In genomic region chr12:110314308-110314707, GRCh38 we compare ENCODE assay signal across 7 cellular contexts. TPM values are rescaled to one million over a fixed set of nuclear protein-coding genes. Genes with fewer than 3 reads are reported as not detected.
DNase-seq lines count a peak whose midpoint lies in the region; ATAC-seq, FAIRE-seq and TF ChIP-seq lines count a peak whose summit lies in the region.

No MANE protein-coding gene starts in this region.

- H3K9me3 ChIP-seq in K562 (replicated peaks; ENCODE audit: control insufficient read depth, insufficient read depth, low read depth, low read length) (no peaks in the 10 kb centered on the region), sigmoid colon (no peaks in the 10 kb centered on the region)

- in situ Hi-C loops in K562 (cut with MboI), result no loop called here

- no peak overlapping the region for H3K4me2 ChIP-seq in K562 (ENCODE audit: insufficient read depth, low read length)

- POLR2A ChIA-PET in K562 (lab: Yijun Ruan, JAX), result no interaction called here

- H3K27ac ChIP-seq in K562 (ENCODE audit: extremely low read depth, low read depth, low read length) (no peak overlapping the region), sigmoid colon (peak overlapping the region in 3 of 4 donors; percentile 25 to 47 (median 43)), caudate nucleus (ENCODE audit: low read depth, low read length) (no peak overlapping the region)

- peaks cover 6% of the 10 kb centered on the region; the same call in 1 of the 2 replicates for H4K20me1 ChIP-seq in K562 (replicated peaks; ENCODE audit: control insufficient read depth, insufficient read depth, low read length)

- BruUV-seq in K562 (replicated peaks; lab: Mats Ljungman, UMichigan), result no TSS peak

- H3K4me3 ChIP-seq in GM12864 (ENCODE audit: low read depth, low read length), result no peak overlapping the region
- no peak overlapping the region for H3K4me3 ChIP-seq in K562
- H3K4me3 ChIP-seq in sigmoid colon, result no peak overlapping the region

- TF ChIP-seq CTCF in GM12864 (IDR thresholded peaks at IDR 0.05; ENCODE audit: low read depth, low read length, missing control alignments), result no peak
- no peak for TF ChIP-seq CTCF in K562 (IDR thresholded peaks at IDR 0.05 in 2 of 3, conservative IDR thresholded peaks at IDR 0.05 in 1 of 3; ENCODE audit: insufficient read depth in 2 of 3, low read depth in 1 of 3, low read length in 3 of 3)
- TF ChIP-seq CTCF in sigmoid colon (IDR thresholded peaks at IDR 0.05), result no peak

- H3K9ac ChIP-seq in K562 (ENCODE audit: insufficient read depth in 1 of 2, low read depth in 2 of 2, low read length in 2 of 2), result no peak overlapping the region

- H3K27me3 ChIP-seq in K562 (ENCODE audit: control insufficient read depth in 2 of 2, insufficient read depth in 2 of 2, low read length in 2 of 2) (no peaks in the 10 kb centered on the region), sigmoid colon (no peaks in the 10 kb centered on the region)

- no peak for FAIRE-seq in K562 (lab: Jason Lieb, UNC)

- WGBS in K562 (ENCODE audit: insufficient coverage, low coverage, missing lambda C conversion rate), result 22% methylated on average over 2 of the region's 2 CpGs
- 12 to 50% methylated on average over 2 of the region's 2 CpGs for WGBS in sigmoid colon, 2 donors

- DNase-seq in GM12864 (ENCODE audit: low read depth), result peak; percentile 18
- peak; percentile 63 for DNase-seq in LHCN-M2 (ENCODE audit: low read depth)
- no peak for DNase-seq in K562 (ENCODE audit: extremely low read depth in 1 of 4, low spot score in 3 of 4)
- DNase-seq in sigmoid colon, result no peak
- no peak for DNase-seq in OCI-M2 (lab: John Stamatoyannopoulos, UW; ENCODE audit: unreplicated experiment)
- no peak for DNase-seq in NCI-H1048 (lab: John Stamatoyannopoulos, UW)
- no peak for DNase-seq in caudate nucleus (lab: John Stamatoyannopoulos, UW)

- ATAC-seq in K562, result no peak

- H3K36me3 ChIP-seq in K562 (ENCODE audit: control insufficient read depth, insufficient read depth, low read length) (peaks cover 71% of the 10 kb centered on the region), sigmoid colon (no peaks in the 10 kb centered on the region)

- no peaks in the 10 kb centered on the region for H3K9me1 ChIP-seq in K562 (ENCODE audit: control insufficient read depth, insufficient read depth, low read length)

- TF ChIP-seq EP300 in K562 (IDR thresholded peaks at IDR 0.05; ENCODE audit: low read length), result no peak
- TF ChIP-seq EP300 in sigmoid colon (IDR thresholded peaks at IDR 0.05), result no peak

- TF ChIP-seq RAD21 in K562 (CRISPR knock-in tag; conservative IDR thresholded peaks at IDR 0.05 in 1 of 2, IDR thresholded peaks at IDR 0.05 in 1 of 2), result no peak

- H2AFZ ChIP-seq in K562 (ENCODE audit: low read depth, low read length), result no peak overlapping the region

- intact Hi-C loops in K562 (cut with micrococcal nuclease), result no loop called here
- intact Hi-C loops in sigmoid colon (cut with DNase I), result no loop called here

- CTCF ChIA-PET in K562 (lab: Yijun Ruan, JAX; ENCODE audit: low intra/inter-chr PET ratio), result no interaction called here

- H3K79me2 ChIP-seq in K562 (ENCODE audit: control insufficient read depth, insufficient read depth, low read length), result peaks cover 96% of the 10 kb centered on the region

- no peak for TF ChIP-seq POLR2A in K562 (conservative IDR thresholded peaks at IDR 0.05)
- TF ChIP-seq POLR2A in sigmoid colon (IDR thresholded peaks at IDR 0.05), result no peak

- H3K4me1 ChIP-seq in K562 (replicated peaks in 1 of 2; ENCODE audit: control insufficient read depth in 2 of 2, insufficient read depth in 2 of 2, low read length in 2 of 2), result no peaks in the 10 kb centered on the region; a peak in 1 of 5 replicates
- peaks cover 0 to 66% (median 47%) of the 10 kb centered on the region in 4 donors for H3K4me1 ChIP-seq in sigmoid colon

TF ChIP-seq in K562, 482 proteins besides CTCF, POLR2A, EP300 and RAD21 (continues in another document):
- TF ChIP-seq TRIM25 (IDR thresholded peaks at IDR 0.05; ENCODE audit: borderline replicate concordance), result no peak
- TF ChIP-seq FOXK2 (conservative IDR thresholded peaks at IDR 0.05 in 1 of 2, IDR thresholded peaks at IDR 0.05 in 1 of 2; ENCODE audit: low read depth in 2 of 2), result no peak
- TF ChIP-seq NFIX (CRISPR knock-in tag; IDR thresholded peaks at IDR 0.05; ENCODE audit: low read depth), result no peak
- TF ChIP-seq SRF (CRISPR knock-in tag; IDR thresholded peaks at IDR 0.05), result peak in 1 of 2 experiments; percentile 53; a peak in 1 of 4 replicates
- TF ChIP-seq FOS (IDR thresholded peaks at IDR 0.05; ENCODE audit: extremely low read depth, insufficient read length), result no peak
- TF ChIP-seq ATF3 (IDR thresholded peaks at IDR 0.05), result peak; percentile 48; the same call in 1 of the 2 replicates
- TF ChIP-seq ATF3 (CRISPR knock-in tag; conservative IDR thresholded peaks at IDR 0.05), result no peak
- 0 out of 4 replicates have a peak, but pooled peaks have one; percentile 7 to 8 for TF ChIP-seq TRIM24 (IDR thresholded peaks at IDR 0.05)
- TF ChIP-seq ZNF282 (CRISPR knock-in tag; IDR thresholded peaks at IDR 0.05), result no peak
- TF ChIP-seq VEZF1 (CRISPR knock-in tag; IDR thresholded peaks at IDR 0.05), result peak; percentile 21; the same call in 1 of the 2 replicates
- TF ChIP-seq ZNF589 (CRISPR knock-in tag; IDR thresholded peaks at IDR 0.05; ENCODE audit: low read depth), result 0 out of 2 replicates have a peak, but pooled peaks have one; percentile 44
- no peak for TF ChIP-seq HMGN3 (IDR thresholded peaks at IDR 0.05; ENCODE audit: borderline replicate concordance, extremely low read depth, insufficient read length, low read depth, low read length)
- peak; percentile 33; the same call in 1 of the 2 replicates for TF ChIP-seq CEBPG (CRISPR knock-in tag; IDR thresholded peaks at IDR 0.05)
- peak in 1 of 2 experiments; percentile 87; a peak in 3 of 4 replicates for TF ChIP-seq CEBPG (tag; conservative IDR thresholded peaks at IDR 0.05 in 1 of 2, IDR thresholded peaks at IDR 0.05 in 1 of 2)
- TF ChIP-seq FIP1L1 (IDR thresholded peaks at IDR 0.05; ENCODE audit: low read depth, low read length, poor library complexity, severe bottlenecking), result no peak

RNA-seq across cellular contexts. Expression of gene ATP2A2, which starts 33.3 kb away (rescaled TPM):
- 114 and 132 TPM in 2 replicates for total RNA-seq in LHCN-M2 (2014; rRNA removed)
- 73.9 TPM for polyA plus RNA-seq in LHCN-M2 (2012)
- 436 and 524 TPM in 2 replicates for total RNA-seq in K562 (2011; cell fraction: chromatin; rRNA removed; ENCODE audit: low replicate concordance)
- total RNA-seq in K562 (2011; cell fraction: nucleolus; rRNA removed), result 350 and 362 TPM in 2 replicates
- total RNA-seq in K562 (2011; cell fraction: nucleoplasm; rRNA removed), result 437 and 537 TPM in 2 replicates
- 73.5 and 82.5 TPM in 2 replicates for total RNA-seq in K562 (2014; rRNA removed)
- 46.7 and 51.6 TPM in 2 replicates for total RNA-seq in K562 (2014; rRNA removed; fragmentation: Illumina TruSeq; extraction: Trizol)
- 47.7 and 49.9 TPM in 2 replicates for total RNA-seq in K562 (2015; rRNA removed; fragmentation: Illumina TruSeq; extraction: Trizol)
- 180 and 205 TPM in 2 replicates for total RNA-seq in K562 (2021)
- 44.6 and 88.4 TPM in 2 replicates for polyA plus RNA-seq in K562 (2011; rRNA removed)
- 20.8 and 37.3 TPM in 2 replicates for polyA plus RNA-seq in K562 (2011; cell fraction: cytosol; rRNA removed)
- 193 and 236 TPM in 2 replicates for polyA plus RNA-seq in K562 (2011; cell fraction: nucleus; rRNA removed)
- 137 and 151 TPM in 2 replicates for polyA plus RNA-seq in K562 (2012)
- polyA plus RNA-seq in K562 (2014; fragmentation: Illumina TruSeq; extraction: Trizol), result 137 and 150 TPM in 2 replicates
- 1 to 10 TPM; 5.2 to 6.7 TPM for polyA plus RNA-seq in K562 (2014; fragmentation: Nextera tagmentation; extraction: Ambion mirVana)
- polyA plus RNA-seq in K562 (2014; rRNA removed), result 60.8 and 63.2 TPM in 2 replicates
- 96.8 and 146 TPM in 2 replicates for polyA minus RNA-seq in K562 (2011; rRNA and poly(A)+ RNA removed)
- polyA minus RNA-seq in K562 (2011; cell fraction: cytosol; rRNA and poly(A)+ RNA removed), result 86.8 and 111 TPM in 2 replicates
- 89.9 and 136 TPM in 2 replicates for polyA minus RNA-seq in K562 (2011; cell fraction: nucleus; rRNA and poly(A)+ RNA removed)
- 100 to 1,000 TPM in 2 of 4 donors, 10 to 100 TPM in 2; 79.5 to 121 (median 93.7) TPM for total RNA-seq in sigmoid colon
- 100 to 1,000 TPM in 1 of 3 donors, 10 to 100 TPM in 2; 16.6 to 115 (median 16.8) TPM for polyA plus RNA-seq in sigmoid colon

Comparison
In these comparisons a context has a peak if more than half of its experiments do, and no peak if none do; other contexts are left out.
1. DNase-seq: peak in GM12864 (single experiment) and LHCN-M2 (single experiment); none in K562 (0 of 4), sigmoid colon (single experiment), OCI-M2 (single experiment), NCI-H1048 (single experiment) and caudate nucleus (0 of 61).
2. H3K27ac ChIP-seq: peak in sigmoid colon (3 of 4); none in K562 (single experiment) and caudate nucleus (single experiment).